In genomic region chr6:36027501-36028087, GRCh38 we compare ENCODE assay signal across 8 cellular contexts. TPM values are rescaled to one million over a fixed set of nuclear protein-coding genes. Genes with fewer than 3 reads are reported as not detected.
A peak's percentile ranks its signal among the peaks of the same experiment; 100 is the strongest.
DNase-seq lines count a peak whose midpoint lies in the region; ATAC-seq, FAIRE-seq and TF ChIP-seq lines count a peak whose summit lies in the region.

MAPK14 (plus strand) TSS chr6:36027808; CDS start chr6:36028158, 350 bp downstream.

- peak within 1 kb of the TSS; percentile 93 for H3K27ac ChIP-seq in psoas muscle

- H3K4me3 ChIP-seq in psoas muscle: peak within 1 kb of the TSS; percentile 90

- no peaks in the 10 kb centered on the region for H3K27me3 ChIP-seq in psoas muscle (ENCODE audit: insufficient read depth in 3 of 3, low read length in 2 of 3)

- peak; percentile 87 for ATAC-seq in GM18502 (IDR thresholded peaks at IDR 0.05; ENCODE audit: poor library complexity, unreplicated experiment)
- peak; percentile 91 for ATAC-seq in HG02970 (IDR thresholded peaks at IDR 0.05; ENCODE audit: low FRiP score, unreplicated experiment)
- ATAC-seq in left ventricle myocardium superior: peak; percentile 94
- peak; percentile 95 to 96 (median 96) for ATAC-seq in psoas muscle

- peak; percentile 89 for TF ChIP-seq CTCF in psoas muscle (IDR thresholded peaks at IDR 0.05)

- DNase-seq in NCI-H187 treated with DMSO at 0.1 percent for 48 hours (lab: John Stamatoyannopoulos, UW): peak; percentile 96
- peak; percentile 71 to 99 (median 97) for DNase-seq in anterior cingulate cortex (lab: John Stamatoyannopoulos, UW)
- peak; percentile 99 for DNase-seq in left ventricle myocardium superior
- peak; percentile 99 for DNase-seq in psoas muscle
- DNase-seq in urothelium cell line (ENCODE audit: low spot score): peak; percentile 98

- WGBS in psoas muscle, 3 donors: 0 to 1% (median 0%) methylated on average over 39 to 62 of the region's 62 CpGs

- H3K36me3 ChIP-seq in psoas muscle (ENCODE audit: insufficient read depth in 1 of 2, low read depth in 1 of 2): no peaks in the 10 kb centered on the region

- H3K4me1 ChIP-seq in psoas muscle: peaks cover 16% of the 10 kb centered on the region

- intact Hi-C loops in T-helper 2 cell treated with Interferon-gamma antibody and Interleukin-4, amounts not matched to agents 100 ng/mL and 5 ng/mL, for 36 hours (cut with micrococcal nuclease): loop anchor here (1.0 to 5.0 kb wide), 8 partner anchors 68 to 415 kb away; partner anchors contain the start of genes BRPF3, KCTD20 and PXT1
- intact Hi-C loops in left ventricle myocardium superior (cut with micrococcal nuclease) (loop anchor here (2.0 to 5.0 kb wide), 2 partner anchors 67 to 165 kb away; no protein-coding TSS in a partner anchor), psoas muscle (cut with DNase I) (loop anchor here (1.0 to 10.0 kb wide), 4 partner anchors 67 to 337 kb away; partner anchors contain the start of gene BRPF3 (in 1 of the 2))

- FAIRE-seq in urothelium cell line (lab: Jason Lieb, UNC): no peak

- H3K9me3 ChIP-seq in psoas muscle: no peaks in the 10 kb centered on the region

RNA-seq across cellular contexts. Expression of gene MAPK14, which starts in this region (rescaled TPM):
- 59.7 and 62.1 TPM in 2 replicates for total RNA-seq in T-helper 2 cell treated with Interferon-gamma antibody and Interleukin-4, amounts not matched to agents 100 ng/mL and 5 ng/mL, for 36 hours
- total RNA-seq in left ventricle myocardium superior (27.3 TPM), psoas muscle (10 to 100 TPM; 23.9 to 32.8 (median 31.4) TPM)
- polyA plus RNA-seq in psoas muscle: 10 to 100 TPM; 11.8 to 42.0 (median 25.3) TPM

Comparison
In these comparisons a context has a peak if more than half of its experiments do, and no peak if none do; other contexts are left out.
1. Peak in every context shown above with its lines: DNase-seq, ATAC-seq, H3K4me3 ChIP-seq and H3K27ac ChIP-seq.